ENCODE assay signal across 8 cellular contexts in genomic region chr17:27765353-27765752, GRCh38. TPM values are rescaled to one million over a fixed set of nuclear protein-coding genes. Genes with fewer than 3 reads are reported as not detected.
"Had no signal": no experiment of that assay in that cellular context is flagged by ENCODE, and none has a peak within 500 bp of the region (broad histone marks: within the 10 kb centered on the region; RNA-seq: fewer than 3 reads in every experiment).

No MANE protein-coding gene starts in this region.

- ATAC-seq: HepG2, K562 had no signal

- H3K4me2 ChIP-seq: KMS-11 had no signal

- H3K27ac ChIP-seq: HL-60, KMS-11 had no signal

- DNase-seq: IMR-90, KBM-7, KG1 had no signal

- H3K9ac ChIP-seq: KMS-11 had no signal

- H3K4me3 ChIP-seq: K562 had no signal

RNA-seq across cellular contexts. Expression of gene NOS2, which starts 35.0 kb away (rescaled TPM):
- total RNA-seq: HT-29, K562 had no signal
- polyA plus RNA-seq: HepG2, IMR-90, K562 had no signal
